ENCODE assay signal across 20 cellular contexts in the genomic region with DNA sequence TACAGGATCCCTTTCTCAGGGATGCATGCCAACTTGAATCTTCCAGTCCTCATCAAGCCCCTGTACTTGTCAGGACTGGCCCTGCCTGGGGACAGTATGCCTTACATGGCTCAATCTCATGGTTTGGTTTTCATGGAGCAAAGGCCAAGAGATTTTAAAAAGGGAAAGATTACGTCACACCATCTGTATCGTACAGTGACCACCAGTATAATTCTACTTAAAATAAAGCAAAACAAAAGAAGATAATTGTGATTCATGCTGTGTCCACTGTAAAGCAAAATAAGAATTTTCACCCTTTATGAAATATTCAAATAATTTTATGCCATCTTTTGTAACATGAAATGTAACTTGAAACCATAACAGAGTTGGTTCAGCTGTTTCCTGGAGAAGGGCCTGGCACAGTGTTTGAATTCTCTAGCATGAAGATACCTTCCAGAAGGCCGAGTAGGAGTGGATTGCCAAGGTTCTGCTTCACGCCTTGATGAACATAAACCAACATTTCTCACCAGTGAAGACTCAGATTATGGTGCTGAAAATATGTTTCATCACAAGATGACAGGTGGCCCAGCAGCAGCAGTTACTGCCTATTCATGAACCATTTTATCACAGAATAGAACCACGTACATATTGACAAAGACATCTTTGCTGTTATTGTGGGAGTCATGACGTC.
DNase-seq lines count a peak whose midpoint lies in the region; ATAC-seq, FAIRE-seq and TF ChIP-seq lines count a peak whose summit lies in the region.
"Had no signal": no experiment of that assay in that cellular context is flagged by ENCODE, and none has a peak within 500 bp of the region (broad histone marks: within the 10 kb centered on the region; RNA-seq: fewer than 3 reads in every experiment).

No MANE protein-coding gene starts in this region.

- FAIRE-seq in kidney (lab: Jason Lieb, UNC), result no peak

- no peaks in the 10 kb centered on the region for H3K4me1 ChIP-seq in thyroid gland
- H3K4me1 ChIP-seq in kidney (ENCODE audit: control insufficient read depth in 1 of 2, insufficient read depth in 1 of 2, low read depth in 1 of 2, low read length in 2 of 2), result no peaks in the 10 kb centered on the region
- H3K4me1 ChIP-seq: stomach had no signal

- no peaks in the 10 kb centered on the region for H3K27me3 ChIP-seq in thyroid gland
- H3K27me3 ChIP-seq: hepatocyte, stomach had no signal

- intact Hi-C loops in Right ventricle myocardium inferior (cut with DNase I), result no loop called here
- intact Hi-C loops in left cardiac atrium (cut with DNase I), result no loop called here
- intact Hi-C loops in thyroid gland (cut with DNase I), result no loop called here
- intact Hi-C loops in kidney (cut with DNase I), result no loop called here

- H3K9me3 ChIP-seq in thyroid gland, result no peaks in the 10 kb centered on the region
- no peaks in the 10 kb centered on the region for H3K9me3 ChIP-seq in kidney (ENCODE audit: control insufficient read depth in 1 of 2, low read length in 2 of 2)
- H3K9me3 ChIP-seq: HAP-1, SK-N-SH, stomach had no signal

- H3K27ac ChIP-seq in thyroid gland, result no peak overlapping the region
- H3K27ac ChIP-seq in kidney (ENCODE audit: low read depth in 2 of 2, low read length in 2 of 2), result no peak overlapping the region
- H3K27ac ChIP-seq: epithelial cell of prostate, hepatocyte, stomach, VCaP had no signal

- H3K4me3 ChIP-seq in fibroblast of pulmonary artery (replicated peaks; ENCODE audit: low read depth, low read length), result no peak overlapping the region
- H3K4me3 ChIP-seq in thyroid gland (replicated peaks in 1 of 3), result no peak overlapping the region
- no peak overlapping the region for H3K4me3 ChIP-seq in kidney (ENCODE audit: low read length in 2 of 2)
- H3K4me3 ChIP-seq: HAP-1, hepatocyte, stomach had no signal

- no peak overlapping the region for H3K9ac ChIP-seq in kidney (ENCODE audit: low read length in 2 of 2)
- H3K9ac ChIP-seq: SK-N-SH had no signal

- TF ChIP-seq CTCF in fibroblast of pulmonary artery (IDR thresholded peaks at IDR 0.05; ENCODE audit: low read length, missing control alignments) (no peak), thyroid gland (IDR thresholded peaks at IDR 0.05) (no peak), kidney (IDR thresholded peaks at IDR 0.05; ENCODE audit: borderline replicate concordance, extremely low read depth, insufficient read depth) (no peak)

- TF ChIP-seq POLR2A in thyroid gland (IDR thresholded peaks at IDR 0.05), result no peak

- ATAC-seq in Right ventricle myocardium inferior, result peak; percentile 64
- no peak for ATAC-seq in left cardiac atrium
- no peak for ATAC-seq in HG02938 (IDR thresholded peaks at IDR 0.05; ENCODE audit: unreplicated experiment)
- ATAC-seq: sciatic nerve had no signal

- H3K36me3 ChIP-seq in thyroid gland, result no peaks in the 10 kb centered on the region
- H3K36me3 ChIP-seq in kidney (ENCODE audit: control insufficient read depth in 1 of 2, insufficient read depth in 2 of 2, low read length in 2 of 2), result no peaks in the 10 kb centered on the region
- H3K36me3 ChIP-seq: HAP-1, stomach had no signal

- DNase-seq in Right ventricle myocardium inferior (ENCODE audit: missing footprints) (no peak), left cardiac atrium (no peak), SHP77 treated with DMSO at 0.1 percent for 48 hours (lab: John Stamatoyannopoulos, UW) (peak; percentile 93), fibroblast of pulmonary artery (ENCODE audit: low read depth) (peak; percentile 15), thyroid gland (peak; percentile 2 to 20), kidney (no peak)
- no peak for DNase-seq in stimulated activated CD8-positive, alpha-beta memory T cell treated with anti-CD3 and anti-CD28 coated beads, Interleukin-4, amount 100 ng/mL, for 48 hours
- DNase-seq: activated naive CD4-positive, alpha-beta T cell treated with anti-CD3 and anti-CD28 coated beads, Interleukin-2, amount 10 ng/mL, durations not matched to agents 7 days and 5 days; Calu3; KG1; NCI-H187 treated with DMSO at 0.1 percent for 48 hours; nephron progenitor cell; SK-N-SH; stomach had no signal

- WGBS in thyroid gland, 2 donors, result 65 to 78% methylated on average over 6 of the region's 6 CpGs

Comparison
In these comparisons a context has a peak if more than half of its experiments do, and no peak if none do; other contexts are left out.
1. DNase-seq: peak in SHP77 treated with DMSO at 0.1 percent for 48 hours (single experiment), fibroblast of pulmonary artery (single experiment) and thyroid gland (2 of 2); none in Right ventricle myocardium inferior (single experiment), left cardiac atrium (single experiment), kidney (single experiment) and stimulated activated CD8-positive, alpha-beta memory T cell treated with anti-CD3 and anti-CD28 coated beads, Interleukin-4, amount 100 ng/mL, for 48 hours (single experiment).